Comparison of ENCODE assay signal across 10 cellular contexts in the genomic region with DNA sequence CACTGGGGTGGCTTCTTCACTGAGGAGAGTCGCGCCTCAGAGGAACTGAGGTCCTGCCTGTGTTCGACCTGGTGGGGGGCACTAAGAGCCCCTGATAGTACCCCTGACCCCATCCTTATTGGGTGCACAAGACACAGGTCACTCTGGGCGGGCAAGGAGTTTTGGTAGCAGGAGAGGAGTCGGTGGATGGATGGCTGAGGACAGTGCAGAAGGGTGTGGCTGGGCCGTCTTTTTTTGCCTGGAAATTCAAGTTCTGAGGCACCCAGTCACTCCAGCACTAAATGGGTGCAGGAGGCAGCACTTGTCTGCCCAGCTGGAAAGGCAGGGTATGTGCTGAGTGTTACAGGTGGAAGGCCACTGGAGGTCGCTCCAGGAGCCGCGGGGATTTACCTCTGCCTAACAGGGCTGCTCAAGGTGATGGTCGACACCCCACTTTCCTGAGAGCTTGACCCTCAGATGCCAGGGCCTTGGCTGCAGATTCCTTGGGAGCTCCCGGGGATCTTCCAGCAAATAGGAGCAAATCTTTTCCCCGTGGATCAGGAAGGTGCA. TPM values are rescaled to one million over a fixed set of nuclear protein-coding genes. Genes with fewer than 3 reads are reported as not detected.
DNase-seq lines count a peak whose midpoint lies in the region; FAIRE-seq and TF ChIP-seq lines count a peak whose summit lies in the region.
"Had no signal": no experiment of that assay in that cellular context is flagged by ENCODE, and none has a peak within 500 bp of the region (broad histone marks: within the 10 kb centered on the region; RNA-seq: fewer than 3 reads in every experiment).

No MANE protein-coding gene starts in this region.

- H3K4me3 Mint-ChIP-seq in activated CD4-positive, alpha-beta T cell treated with anti-CD3 and anti-CD28 coated beads, Interleukin-2, amount 10 ng/mL, durations not matched to agents 24 days and 14 days, result peak overlapping the region; percentile 93
- peak overlapping the region; percentile 94 for H3K4me3 Mint-ChIP-seq in activated naive CD8-positive, alpha-beta T cell

- intact Hi-C loops in activated CD4-positive, alpha-beta T cell treated with anti-CD3 and anti-CD28 coated beads, Interleukin-2, amount 10 ng/mL, durations not matched to agents 24 days and 14 days (cut with micrococcal nuclease), result loop anchor here (2.0 to 5.0 kb wide), 2 partner anchors 549 to 1396 kb away; a partner anchor contains a TSS

- H3K9me3 Mint-ChIP-seq in activated CD4-positive, alpha-beta T cell treated with anti-CD3 and anti-CD28 coated beads, Interleukin-2, amount 10 ng/mL, durations not matched to agents 24 days and 14 days, result no peaks in the 10 kb centered on the region
- H3K9me3 Mint-ChIP-seq in activated naive CD8-positive, alpha-beta T cell (ENCODE audit: low read depth), result no peaks in the 10 kb centered on the region

- H3K9me1 ChIP-seq in keratinocyte (ENCODE audit: control insufficient read depth, extremely low read depth, insufficient read depth, low read length), result no peaks in the 10 kb centered on the region

- H3K27ac ChIP-seq in keratinocyte (ENCODE audit: control insufficient read depth, insufficient read depth, low read length), result peak overlapping the region; percentile 87
- peak overlapping the region; percentile 82 for H3K27ac ChIP-seq in temporal lobe (ENCODE audit: low read depth, low read length)

- no peak for FAIRE-seq in keratinocyte (lab: Jason Lieb, UNC)

- peaks cover 17 to 18% of the 10 kb centered on the region in 2 experiments for H3K36me3 ChIP-seq in keratinocyte (ENCODE audit: control insufficient read depth in 2 of 2, extremely low read depth in 1 of 2, insufficient read depth in 2 of 2, low read length in 2 of 2)

- H3K4me3 ChIP-seq in keratinocyte (ENCODE audit: control insufficient read depth in 2 of 3, extremely low read depth in 1 of 3, insufficient read depth in 2 of 3, low read depth in 1 of 3, low read length in 3 of 3), result peak overlapping the region; percentile 97 to 99 (median 99)

- no peaks in the 10 kb centered on the region for H4K20me1 ChIP-seq in keratinocyte (ENCODE audit: control insufficient read depth, extremely low read depth, insufficient read depth, low read length)

- peaks cover 27% of the 10 kb centered on the region for H3K36me3 Mint-ChIP-seq in activated CD4-positive, alpha-beta T cell treated with anti-CD3 and anti-CD28 coated beads, Interleukin-2, amount 10 ng/mL, durations not matched to agents 24 days and 14 days (ENCODE audit: low read depth)
- no peaks in the 10 kb centered on the region for H3K36me3 Mint-ChIP-seq in activated naive CD8-positive, alpha-beta T cell

- peak overlapping the region; percentile 91 for H3K27ac Mint-ChIP-seq in activated CD4-positive, alpha-beta T cell treated with anti-CD3 and anti-CD28 coated beads, Interleukin-2, amount 10 ng/mL, durations not matched to agents 24 days and 14 days
- H3K27ac Mint-ChIP-seq in activated naive CD8-positive, alpha-beta T cell, result peak overlapping the region; percentile 88

- H3K9ac ChIP-seq in keratinocyte (ENCODE audit: control insufficient read depth, extremely low read depth, insufficient read depth, low read length), result peak overlapping the region; percentile 97

- H3K4me2 ChIP-seq in keratinocyte (ENCODE audit: control insufficient read depth, extremely low read depth, insufficient read depth, low read depth, low read length), result peak overlapping the region; percentile 98

- H3K4me1 Mint-ChIP-seq in activated CD4-positive, alpha-beta T cell treated with anti-CD3 and anti-CD28 coated beads, Interleukin-2, amount 10 ng/mL, durations not matched to agents 24 days and 14 days, result peaks cover 11% of the 10 kb centered on the region
- peaks cover 10% of the 10 kb centered on the region for H3K4me1 Mint-ChIP-seq in activated naive CD8-positive, alpha-beta T cell (ENCODE audit: low read depth)

- peaks cover 19% of the 10 kb centered on the region for H3K4me1 ChIP-seq in keratinocyte (ENCODE audit: control insufficient read depth, extremely low read depth, insufficient read depth, low read length)

- H2AFZ ChIP-seq in keratinocyte (ENCODE audit: control insufficient read depth, low read length), result no peak overlapping the region

- dilution Hi-C loops in keratinocyte (cut with MboI; ENCODE audit: extremely low pct_ligation_motif_present, low sequenced_read_pairs), result no loop called here

- no peak for DNase-seq in activated CD4-positive, alpha-beta T cell treated with anti-CD3 and anti-CD28 coated beads, Interleukin-2, amount 10 ng/mL, durations not matched to agents 24 days and 14 days
- DNase-seq in activated CD4-positive, alpha-beta T cell treated with anti-CD3 and anti-CD28 coated beads for 4 hours, result no peak
- DNase-seq in keratinocyte (ENCODE audit: low read depth, low spot score), result no peak
- DNase-seq in NCI-H1092 (lab: John Stamatoyannopoulos, UW), result no peak
- no peak for DNase-seq in activated CD4-positive, CD25-positive, alpha-beta regulatory T cell (lab: John Stamatoyannopoulos, UW)
- DNase-seq in stimulated activated CD4-positive, alpha-beta T cell treated with anti-CD3 and anti-CD28 coated beads, Interleukin-2, amount 100 ng/mL, for 24 hours, result no peak

- H3K27me3 Mint-ChIP-seq in activated CD4-positive, alpha-beta T cell treated with anti-CD3 and anti-CD28 coated beads, Interleukin-2, amount 10 ng/mL, durations not matched to agents 24 days and 14 days, result peaks cover 2% of the 10 kb centered on the region
- H3K27me3 Mint-ChIP-seq in activated naive CD8-positive, alpha-beta T cell, result no peaks in the 10 kb centered on the region

- no peaks in the 10 kb centered on the region for H3K27me3 ChIP-seq in keratinocyte (ENCODE audit: control insufficient read depth, extremely low read depth, insufficient read depth, low read length)

- TF ChIP-seq CTCF in keratinocyte (optimal IDR thresholded peaks at IDR 0.05 in 1 of 3, IDR thresholded peaks at IDR 0.05 in 1 of 3, conservative IDR thresholded peaks at IDR 0.05 in 1 of 3; ENCODE audit: extremely low read depth in 1 of 3, insufficient read depth in 2 of 3, low read length in 3 of 3), result peak; percentile 40 to 54 (median 40)

- peaks cover 26% of the 10 kb centered on the region for H3K79me2 ChIP-seq in keratinocyte (ENCODE audit: control insufficient read depth, insufficient read depth, low read length)

- no peaks in the 10 kb centered on the region for H3K9me3 ChIP-seq in keratinocyte (ENCODE audit: control insufficient read depth, low read depth, low read length)

RNA-seq across cellular contexts. Expression of a gene that starts 1.0 kb away (rescaled TPM):
- 61.8 and 62.9 TPM in 2 replicates for total RNA-seq in activated CD4-positive, alpha-beta T cell treated with anti-CD3 and anti-CD28 coated beads, Interleukin-2, amount 10 ng/mL, durations not matched to agents 24 days and 14 days
- 15.9 to 27.1 TPM (median 18.6 TPM) in 3 replicates for polyA plus RNA-seq in keratinocyte
- 16.4 TPM for polyA plus RNA-seq in keratinocyte (2011; ENCODE audit: low read depth)
- polyA plus RNA-seq in keratinocyte (2011; cell fraction: cytosol; rRNA removed), result 9.5 and 26.4 TPM in 2 replicates
- 22.0 and 31.6 TPM in 2 replicates for polyA plus RNA-seq in keratinocyte (2011; cell fraction: nucleus; rRNA removed)
- 38.2 and 40.2 TPM in 2 replicates for polyA plus RNA-seq in keratinocyte (2012; ENCODE audit: low replicate concordance)
- polyA minus RNA-seq in keratinocyte, result 13.8 to 23.9 TPM (median 14.9 TPM) in 3 replicates
- polyA minus RNA-seq in keratinocyte (2011; cell fraction: cytosol; rRNA and poly(A)+ RNA removed), result 37.0 TPM
- 12.8 and 15.4 TPM in 2 replicates for polyA minus RNA-seq in keratinocyte (2011; cell fraction: nucleus; rRNA and poly(A)+ RNA removed)
- total RNA-seq in temporal lobe, result 15.5 TPM

RNA-seq across cellular contexts. Expression of a gene that starts 24.4 kb away (rescaled TPM):
- 224 and 225 TPM in 2 replicates for total RNA-seq in activated CD4-positive, alpha-beta T cell treated with anti-CD3 and anti-CD28 coated beads, Interleukin-2, amount 10 ng/mL, durations not matched to agents 24 days and 14 days
- 194 to 429 TPM (median 320 TPM) in 3 replicates for polyA plus RNA-seq in keratinocyte
- polyA plus RNA-seq in keratinocyte (2011; ENCODE audit: low read depth), result 94.1 TPM
- polyA plus RNA-seq in keratinocyte (2011; cell fraction: cytosol; rRNA removed), result 211 and 326 TPM in 2 replicates
- polyA plus RNA-seq in keratinocyte (2011; cell fraction: nucleus; rRNA removed), result 476 and 659 TPM in 2 replicates
- 517 and 572 TPM in 2 replicates for polyA plus RNA-seq in keratinocyte (2012; ENCODE audit: low replicate concordance)
- 327 to 957 TPM (median 546 TPM) in 3 replicates for polyA minus RNA-seq in keratinocyte
- polyA minus RNA-seq in keratinocyte (2011; cell fraction: cytosol; rRNA and poly(A)+ RNA removed), result 543 TPM
- 405 and 451 TPM in 2 replicates for polyA minus RNA-seq in keratinocyte (2011; cell fraction: nucleus; rRNA and poly(A)+ RNA removed)
- 93.7 TPM for total RNA-seq in temporal lobe

RNA-seq across cellular contexts. Expression of a gene that starts 42.8 kb away (rescaled TPM):
- not detected in 2 replicates for total RNA-seq in activated CD4-positive, alpha-beta T cell treated with anti-CD3 and anti-CD28 coated beads, Interleukin-2, amount 10 ng/mL, durations not matched to agents 24 days and 14 days
- polyA plus RNA-seq in keratinocyte, result not detected in 3 replicates
- polyA plus RNA-seq in keratinocyte (2011; ENCODE audit: low read depth), result not detected
- not detected in 2 replicates for polyA plus RNA-seq in keratinocyte (2011; cell fraction: cytosol; rRNA removed)
- not detected in 2 replicates for polyA plus RNA-seq in keratinocyte (2011; cell fraction: nucleus; rRNA removed)
- not detected in 2 replicates for polyA plus RNA-seq in keratinocyte (2012; ENCODE audit: low replicate concordance)
- polyA minus RNA-seq in keratinocyte, result 0.13 TPM in 1 of 3 replicates, not detected in the others
- not detected for polyA minus RNA-seq in keratinocyte (2011; cell fraction: cytosol; rRNA and poly(A)+ RNA removed)
- not detected in 2 replicates for polyA minus RNA-seq in keratinocyte (2011; cell fraction: nucleus; rRNA and poly(A)+ RNA removed)
- total RNA-seq in temporal lobe, result not detected
- total RNA-seq: NCI-H460 had no signal

RNA-seq across cellular contexts. Expression of a gene that starts 43.3 kb away (rescaled TPM):
- 6.4 TPM in 2 replicates for total RNA-seq in activated CD4-positive, alpha-beta T cell treated with anti-CD3 and anti-CD28 coated beads, Interleukin-2, amount 10 ng/mL, durations not matched to agents 24 days and 14 days
- not detected in 3 replicates for polyA plus RNA-seq in keratinocyte
- not detected for polyA plus RNA-seq in keratinocyte (2011; ENCODE audit: low read depth)
- not detected in 2 replicates for polyA plus RNA-seq in keratinocyte (2011; cell fraction: cytosol; rRNA removed)
- not detected in 2 replicates for polyA plus RNA-seq in keratinocyte (2011; cell fraction: nucleus; rRNA removed)
- polyA plus RNA-seq in keratinocyte (2012; ENCODE audit: low replicate concordance), result not detected in 2 replicates
- polyA minus RNA-seq in keratinocyte, result not detected in 3 replicates
- polyA minus RNA-seq in keratinocyte (2011; cell fraction: cytosol; rRNA and poly(A)+ RNA removed), result not detected
- polyA minus RNA-seq in keratinocyte (2011; cell fraction: nucleus; rRNA and poly(A)+ RNA removed), result not detected in 2 replicates
- 0.49 TPM for total RNA-seq in temporal lobe
- total RNA-seq: Daoy, NCI-H460 had no signal
